In the genomic region with DNA sequence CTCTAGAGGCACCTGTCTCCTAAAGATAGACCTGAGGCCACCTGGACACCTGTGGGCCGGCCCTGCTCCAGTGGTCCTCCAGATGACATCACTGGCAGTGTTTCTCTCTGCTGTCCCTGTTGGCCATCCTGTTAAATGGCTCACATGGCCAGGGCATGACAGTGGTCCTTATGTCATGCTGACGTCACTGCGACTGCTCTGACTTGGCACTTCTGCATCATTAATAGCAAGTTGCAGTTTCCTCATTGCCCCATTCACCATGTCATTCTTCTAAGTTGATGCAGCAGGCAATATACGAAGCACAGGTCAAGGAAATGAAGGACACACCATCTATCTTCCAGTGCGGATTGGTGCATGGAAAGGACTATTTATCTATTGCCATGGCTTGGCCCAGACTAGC, we compare ENCODE assay signal across 32 cellular contexts.
"Had no signal": no experiment of that assay in that cellular context is flagged by ENCODE, and none has a peak within 500 bp of the region (broad histone marks: within the 10 kb centered on the region; RNA-seq: fewer than 3 reads in every experiment).

No MANE protein-coding gene starts in this region.

- FAIRE-seq: urothelium cell line had no signal

- H3K36me3 ChIP-seq: ovary, spleen, suprapubic skin, tibial artery, transverse colon, upper lobe of left lung, vagina had no signal

- DNase-seq: naive thymus-derived CD8-positive, alpha-beta T cell; nephron progenitor cell; occipital lobe; ovary; posterior cingulate gyrus; psoas muscle; right cardiac atrium; spleen; stimulated activated CD4-positive, alpha-beta T cell treated with anti-CD3 and anti-CD28 coated beads, Interleukin-12 subunit alpha, Interleukin-12 subunit beta, amount 100 ng/mL, for 4 hours; stimulated activated CD4-positive, alpha-beta T cell treated with anti-CD3 and anti-CD28 coated beads, Interleukin-1b, Interleukin-23, amount 100 ng/mL, for 48 hours; stimulated activated CD4-positive, alpha-beta T cell treated with anti-CD3 and anti-CD28 coated beads, Interleukin-4, amount 100 ng/mL, for 1 hour; stimulated activated CD4-positive, alpha-beta T cell treated with anti-CD3 and anti-CD28 coated beads, Interleukin-4, amount 100 ng/mL, for 4 hours; stimulated activated CD8-positive, alpha-beta memory T cell treated with anti-CD3 and anti-CD28 coated beads, Interleukin-4, amount 100 ng/mL, for 48 hours; stimulated activated naive CD4-positive, alpha-beta T cell; stimulated activated naive CD8-positive, alpha-beta T cell treated with anti-CD3 and anti-CD28 coated beads, Interleukin-15, amount 100 ng/mL, for 72 hours; stimulated activated naive CD8-positive, alpha-beta T cell treated with anti-CD3 and anti-CD28 coated beads, Interleukin-15, Interleukin-2, amounts not matched to agents 100 U/mL and 50 U/mL, for 24 hours; substantia nigra; testis; tibial artery; transverse colon; upper lobe of left lung had no signal

- H3K4me3 Mint-ChIP-seq: naive thymus-derived CD8-positive, alpha-beta T cell; natural killer cell treated with Interleukin-12 subunit alpha and Interleukin-12 subunit beta and Interleukin-15 and Interleukin-18, amount 100 ng/mL, for 72 hours; nephron progenitor cell; neural crest cell; stimulated activated memory B cell treated with anti-CD40 and anti-IgM and Interleukin-4, amounts not matched to agents 10 μg/mL and 1 μg/mL and 100 μg/mL, for 72 hours; stimulated activated naive CD8-positive, alpha-beta T cell treated with anti-CD3 and anti-CD28 coated beads, Interleukin-15, amount 100 ng/mL, for 72 hours had no signal

- H3K4me1 ChIP-seq: parathyroid adenoma, psoas muscle, spleen, suprapubic skin, testis, tibial artery, transverse colon, upper lobe of left lung, vagina had no signal

- H3K27ac ChIP-seq: ovary, parathyroid adenoma, psoas muscle, skin epidermis, spleen, suprapubic skin, testis, tibial artery, transverse colon, upper lobe of left lung, vagina had no signal

- H3K4me1 Mint-ChIP-seq: naive thymus-derived CD8-positive, alpha-beta T cell; nephron progenitor cell; neural crest cell; stimulated activated memory B cell treated with anti-CD40 and anti-IgM and Interleukin-4, amounts not matched to agents 10 μg/mL and 1 μg/mL and 100 μg/mL, for 72 hours; stimulated activated naive CD8-positive, alpha-beta T cell treated with anti-CD3 and anti-CD28 coated beads, Interleukin-15, amount 100 ng/mL, for 72 hours had no signal

- H3K9me3 ChIP-seq: ovary, psoas muscle, spleen, suprapubic skin, testis, tibial artery, transverse colon, upper lobe of left lung, vagina had no signal

- H3K4me3 ChIP-seq: ovary, psoas muscle, skin epidermis, smooth muscle cell, spleen, suprapubic skin, testis, tibial artery, transverse colon, upper lobe of left lung, vagina had no signal

- H3K79me2 ChIP-seq: parathyroid adenoma had no signal

- H3K27me3 ChIP-seq: ovary, spleen, suprapubic skin, testis, tibial artery, transverse colon, upper lobe of left lung, vagina had no signal

- H3K9ac ChIP-seq: parathyroid adenoma had no signal

- H3K27ac Mint-ChIP-seq: naive thymus-derived CD8-positive, alpha-beta T cell; natural killer cell treated with Interleukin-12 subunit alpha and Interleukin-12 subunit beta and Interleukin-15 and Interleukin-18, amount 100 ng/mL, for 72 hours; nephron progenitor cell; progenitor cell of endocrine pancreas; stimulated activated memory B cell treated with anti-CD40 and anti-IgM and Interleukin-4, amounts not matched to agents 10 μg/mL and 1 μg/mL and 100 μg/mL, for 72 hours; stimulated activated naive CD8-positive, alpha-beta T cell treated with anti-CD3 and anti-CD28 coated beads, Interleukin-15, amount 100 ng/mL, for 72 hours had no signal

- H3K4me2 ChIP-seq: smooth muscle cell had no signal

- H3K36me3 Mint-ChIP-seq: naive thymus-derived CD8-positive, alpha-beta T cell; natural killer cell treated with Interleukin-12 subunit alpha and Interleukin-12 subunit beta and Interleukin-15 and Interleukin-18, amount 100 ng/mL, for 72 hours; stimulated activated memory B cell treated with anti-CD40 and anti-IgM and Interleukin-4, amounts not matched to agents 10 μg/mL and 1 μg/mL and 100 μg/mL, for 72 hours had no signal

- H3K9me3 Mint-ChIP-seq: naive thymus-derived CD8-positive, alpha-beta T cell; nephron progenitor cell; neural crest cell had no signal

- H2AFZ ChIP-seq: parathyroid adenoma had no signal

- H3K27me3 Mint-ChIP-seq: stimulated activated memory B cell treated with anti-CD40 and anti-IgM and Interleukin-4, amounts not matched to agents 10 μg/mL and 1 μg/mL and 100 μg/mL, for 72 hours had no signal

- ATAC-seq: naive thymus-derived CD8-positive, alpha-beta T cell; natural killer cell treated with Interleukin-12 subunit alpha and Interleukin-12 subunit beta and Interleukin-15 and Interleukin-18, amount 100 ng/mL, for 72 hours; psoas muscle; right cardiac atrium; sciatic nerve; stimulated activated memory B cell treated with anti-CD40 and anti-IgM and Interleukin-4, amounts not matched to agents 10 μg/mL and 1 μg/mL and 100 μg/mL, for 72 hours; stimulated activated naive CD8-positive, alpha-beta T cell treated with anti-CD3 and anti-CD28 coated beads, Interleukin-15, amount 100 ng/mL, for 72 hours; stimulated activated naive CD8-positive, alpha-beta T cell treated with anti-CD3 and anti-CD28 coated beads, Interleukin-15, Interleukin-2, amounts not matched to agents 100 U/mL and 50 U/mL, for 24 hours had no signal
